ENCODE assay signal across 11 cellular contexts in the genomic region with DNA sequence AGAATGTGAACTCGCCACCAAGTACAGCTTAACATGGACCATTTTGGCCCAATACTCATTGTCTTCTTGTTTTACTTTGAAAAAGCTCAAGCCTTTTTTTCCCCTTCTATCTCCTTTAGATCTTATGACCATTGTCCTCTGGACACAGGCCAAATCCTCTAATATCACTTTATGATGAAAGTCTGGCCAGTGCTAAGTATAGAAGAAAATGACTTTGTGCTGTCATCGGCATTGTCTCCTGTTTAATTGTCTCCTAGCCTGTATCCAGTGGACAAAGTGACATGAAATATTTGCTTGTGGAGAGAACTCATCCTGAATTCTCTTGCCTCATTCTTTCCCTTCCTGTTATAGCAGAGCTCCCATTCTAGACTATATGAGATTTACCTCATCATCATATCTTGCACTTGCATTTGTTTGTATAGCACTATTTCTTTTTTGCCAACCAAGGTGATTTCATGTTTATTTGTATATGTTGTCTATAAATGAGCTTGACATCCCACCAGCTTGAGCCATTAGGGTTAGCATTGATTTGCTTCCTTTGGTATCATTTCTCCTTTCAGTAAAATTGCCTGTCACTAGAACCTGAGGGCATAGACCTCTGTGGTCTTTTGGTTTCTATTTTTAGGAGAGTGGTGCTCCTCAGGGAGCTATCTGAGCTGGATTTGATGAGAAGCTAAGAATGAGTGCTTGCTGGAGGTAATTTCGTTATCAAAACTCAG. TPM values are rescaled to one million over a fixed set of nuclear protein-coding genes. Genes with fewer than 3 reads are reported as not detected.
DNase-seq lines count a peak whose midpoint lies in the region; ATAC-seq and TF ChIP-seq lines count a peak whose summit lies in the region.
"Had no signal": no experiment of that assay in that cellular context is flagged by ENCODE, and none has a peak within 500 bp of the region (broad histone marks: within the 10 kb centered on the region; RNA-seq: fewer than 3 reads in every experiment).

No MANE protein-coding gene starts in this region.

- peaks cover 99% of the 10 kb centered on the region for H3K4me1 Mint-ChIP-seq in activated T-cell treated with anti-CD3 and anti-CD28 coated beads, Interleukin-2, amount 50 U/mL, for 24 hours (ENCODE audit: low read depth)
- peaks cover 96% of the 10 kb centered on the region for H3K4me1 Mint-ChIP-seq in activated T-helper 1 cell treated with anti-CD3 and anti-CD28 coated beads, Interleukin-12 subunit alpha, Interleukin-12 subunit beta, Interleukin-2, Interleukin-4 antibody, amounts not matched to agents 30 ng/mL and 10 ng/mL and 1 ng/mL, durations not matched to agents 14 hours and 24 hours and 36 hours (ENCODE audit: low read depth)

- no peaks in the 10 kb centered on the region for H3K27me3 Mint-ChIP-seq in activated T-cell treated with anti-CD3 and anti-CD28 coated beads, Interleukin-2, amount 50 U/mL, for 24 hours
- H3K27me3 Mint-ChIP-seq in activated T-helper 1 cell treated with anti-CD3 and anti-CD28 coated beads, Interleukin-12 subunit alpha, Interleukin-12 subunit beta, Interleukin-2, Interleukin-4 antibody, amounts not matched to agents 30 ng/mL and 10 ng/mL and 1 ng/mL, durations not matched to agents 14 hours and 24 hours and 36 hours (ENCODE audit: insufficient read depth): no peaks in the 10 kb centered on the region

- H3K9me3 ChIP-seq in Karpas-422 (ENCODE audit: low read length) (no peaks in the 10 kb centered on the region), neutrophil (no peaks in the 10 kb centered on the region)

- no peak overlapping the region for H3K9ac ChIP-seq in Karpas-422 (ENCODE audit: low read length)

- H2AFZ ChIP-seq in Karpas-422 (ENCODE audit: low read length): no peak overlapping the region

- TF ChIP-seq CTCF in neutrophil (IDR thresholded peaks at IDR 0.05): no peak
- no peak for TF ChIP-seq CTCF in foreskin fibroblast (IDR thresholded peaks at IDR 0.05; ENCODE audit: low read depth, low read length)
- no peak for TF ChIP-seq CTCF in coronary artery (IDR thresholded peaks at IDR 0.05)

- H3K27ac ChIP-seq in Karpas-422 (ENCODE audit: low read length): peak overlapping the region; percentile 39
- peak overlapping the region; percentile 86 for H3K27ac ChIP-seq in neutrophil
- no peak overlapping the region for H3K27ac ChIP-seq in coronary artery

- no peaks in the 10 kb centered on the region for H3K79me2 ChIP-seq in Karpas-422 (ENCODE audit: low read length)

- TF ChIP-seq POLR2A in GM18505 (IDR thresholded peaks at IDR 0.05; ENCODE audit: borderline replicate concordance, extremely low read depth, insufficient read depth, insufficient read length): no peak

- peak overlapping the region; percentile 58 for H3K4me3 Mint-ChIP-seq in activated T-cell treated with anti-CD3 and anti-CD28 coated beads, Interleukin-2, amount 50 U/mL, for 24 hours
- H3K4me3 Mint-ChIP-seq in activated T-helper 1 cell treated with anti-CD3 and anti-CD28 coated beads, Interleukin-12 subunit alpha, Interleukin-12 subunit beta, Interleukin-2, Interleukin-4 antibody, amounts not matched to agents 30 ng/mL and 10 ng/mL and 1 ng/mL, durations not matched to agents 14 hours and 24 hours and 36 hours: peak overlapping the region; percentile 60

- H4K20me1 ChIP-seq in Karpas-422 (ENCODE audit: insufficient read depth, low read depth, low read length): peaks cover 12% of the 10 kb centered on the region; the same call in 1 of the 2 replicates

- H3K9me3 Mint-ChIP-seq in activated T-cell treated with anti-CD3 and anti-CD28 coated beads, Interleukin-2, amount 50 U/mL, for 24 hours: no peaks in the 10 kb centered on the region
- H3K9me3 Mint-ChIP-seq in activated T-helper 1 cell treated with anti-CD3 and anti-CD28 coated beads, Interleukin-12 subunit alpha, Interleukin-12 subunit beta, Interleukin-2, Interleukin-4 antibody, amounts not matched to agents 30 ng/mL and 10 ng/mL and 1 ng/mL, durations not matched to agents 14 hours and 24 hours and 36 hours: no peaks in the 10 kb centered on the region

- no peaks in the 10 kb centered on the region for H3K27me3 ChIP-seq in Karpas-422 (ENCODE audit: low read length)
- no peaks in the 10 kb centered on the region for H3K27me3 ChIP-seq in neutrophil

- no peaks in the 10 kb centered on the region for H3K9me2 ChIP-seq in Karpas-422 (replicated peaks; ENCODE audit: insufficient read depth, low read length)

- peak overlapping the region; percentile 99 for H3K27ac Mint-ChIP-seq in activated T-cell treated with anti-CD3 and anti-CD28 coated beads, Interleukin-2, amount 50 U/mL, for 24 hours
- H3K27ac Mint-ChIP-seq in activated T-helper 1 cell treated with anti-CD3 and anti-CD28 coated beads, Interleukin-12 subunit alpha, Interleukin-12 subunit beta, Interleukin-2, Interleukin-4 antibody, amounts not matched to agents 30 ng/mL and 10 ng/mL and 1 ng/mL, durations not matched to agents 14 hours and 24 hours and 36 hours: peak overlapping the region; percentile 100

- no peak for ATAC-seq in GM18505 (IDR thresholded peaks at IDR 0.05; ENCODE audit: unreplicated experiment)

- peak overlapping the region; percentile 7 for H3K4me3 ChIP-seq in Karpas-422 (ENCODE audit: low read length)
- H3K4me3 ChIP-seq in neutrophil (ENCODE audit: low read depth in 1 of 2, low read length in 1 of 2): peak overlapping the region in 1 of 2 experiments; percentile 8
- H3K4me3 ChIP-seq in foreskin fibroblast (ENCODE audit: low read depth in 1 of 2, low read length in 2 of 2): no peak overlapping the region
- H3K4me3 ChIP-seq in coronary artery: no peak overlapping the region

- peak overlapping the region; percentile 61 for H3K4me2 ChIP-seq in Karpas-422 (ENCODE audit: low read depth, low read length, poor library complexity, severe bottlenecking)

- no peak for DNase-seq in activated T-cell treated with anti-CD3 and anti-CD28 coated beads, Interleukin-2, amount 50 U/mL, for 24 hours
- DNase-seq in activated T-cell treated with anti-CD3 and anti-CD28 coated beads, Interleukin-2, amount 50 U/mL, for 48 hours: no peak
- DNase-seq in Karpas-422 (peak; percentile 84), foreskin fibroblast (no peak), coronary artery (ENCODE audit: low spot score) (no peak)
- no peak for DNase-seq in activated T-helper 1 cell treated with anti-CD3 and anti-CD28 coated beads, Interleukin-12 subunit alpha, Interleukin-12 subunit beta, Interleukin-2, Interleukin-4 antibody, amounts not matched to agents 30 ng/mL and 10 ng/mL and 1 ng/mL, durations not matched to agents 14 hours and 24 hours and 36 hours (ENCODE audit: low spot score)
- DNase-seq: GOT3, NCI-H526, nucleus accumbens had no signal

- intact Hi-C loops in activated T-helper 1 cell treated with anti-CD3 and anti-CD28 coated beads, Interleukin-12 subunit alpha, Interleukin-12 subunit beta, Interleukin-2, Interleukin-4 antibody, amounts not matched to agents 30 ng/mL and 10 ng/mL and 1 ng/mL, durations not matched to agents 14 hours and 24 hours and 36 hours (cut with micrococcal nuclease): no loop called here

- peaks cover 34% of the 10 kb centered on the region for H3K36me3 Mint-ChIP-seq in activated T-cell treated with anti-CD3 and anti-CD28 coated beads, Interleukin-2, amount 50 U/mL, for 24 hours (ENCODE audit: low read depth)
- peaks cover 12% of the 10 kb centered on the region for H3K36me3 Mint-ChIP-seq in activated T-helper 1 cell treated with anti-CD3 and anti-CD28 coated beads, Interleukin-12 subunit alpha, Interleukin-12 subunit beta, Interleukin-2, Interleukin-4 antibody, amounts not matched to agents 30 ng/mL and 10 ng/mL and 1 ng/mL, durations not matched to agents 14 hours and 24 hours and 36 hours (ENCODE audit: low read depth)

- H3K36me3 ChIP-seq in Karpas-422 (ENCODE audit: insufficient read depth, low read length) (no peaks in the 10 kb centered on the region; the same call in 1 of the 2 replicates), neutrophil (no peaks in the 10 kb centered on the region)

- H3K4me1 ChIP-seq in Karpas-422 (ENCODE audit: low read length) (peaks cover 95% of the 10 kb centered on the region), neutrophil (ENCODE audit: control insufficient read depth in 1 of 2, insufficient read depth in 1 of 2, low read depth in 1 of 2, low read length in 1 of 2) (peaks cover 96 to 99% of the 10 kb centered on the region in 2 experiments)

RNA-seq across cellular contexts. Expression of a gene that starts 18.8 kb away (rescaled TPM):
- total RNA-seq in Karpas-422 (2014; rRNA removed; shearing (Covaris generic); ENCODE audit: low replicate concordance): 34.5 and 58.7 TPM in 2 replicates
- total RNA-seq in activated T-helper 1 cell treated with anti-CD3 and anti-CD28 coated beads, Interleukin-12 subunit alpha, Interleukin-12 subunit beta, Interleukin-2, Interleukin-4 antibody, amounts not matched to agents 30 ng/mL and 10 ng/mL and 1 ng/mL, durations not matched to agents 14 hours and 24 hours and 36 hours: 214 and 219 TPM in 2 replicates

Comparison
In these comparisons a context has a peak if more than half of its experiments do, and no peak if none do; other contexts are left out.
1. H3K27ac ChIP-seq: peak in Karpas-422 (single experiment) and neutrophil (single experiment); none in coronary artery (0 of 2).